Comparison of ENCODE assay signal across 2 cellular contexts in the genomic region with DNA sequence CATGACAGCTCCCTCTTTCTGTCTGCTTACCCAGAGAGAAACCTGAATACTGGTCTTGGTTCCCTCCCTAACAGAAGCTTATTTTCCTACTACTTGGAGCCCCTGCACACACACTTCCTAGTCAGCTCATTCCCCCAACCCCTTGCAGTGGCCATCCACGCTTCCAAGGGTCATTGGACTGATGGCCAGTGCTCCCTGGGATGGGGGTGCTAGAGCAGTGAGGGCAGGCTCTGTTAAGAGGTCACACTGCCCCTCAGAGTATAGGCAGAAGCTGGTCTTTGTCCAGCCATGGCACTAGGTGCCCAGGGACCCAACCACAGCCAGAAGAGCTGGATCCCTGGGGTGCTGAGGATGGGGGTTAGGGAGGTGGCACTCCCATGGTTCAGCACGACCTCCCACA.
TF ChIP-seq lines count a peak whose summit lies in the region.

No MANE protein-coding gene starts in this region.

TF ChIP-seq in liver, 16 proteins besides CTCF, POLR2A, EP300 and RAD21:
- TF ChIP-seq SP1 (IDR thresholded peaks at IDR 0.05), result no peak
- peak; percentile 62 to 64 for TF ChIP-seq RXRA (IDR thresholded peaks at IDR 0.05)

TF ChIP-seq in H1, 55 proteins besides CTCF, POLR2A, EP300 and RAD21:
- TF ChIP-seq CHD7 (IDR thresholded peaks at IDR 0.05; ENCODE audit: insufficient replicate concordance, low read length), result no peak
- TF ChIP-seq TEAD4 (IDR thresholded peaks at IDR 0.05; ENCODE audit: low read depth, low read length), result no peak
- TF ChIP-seq NRF1 (IDR thresholded peaks at IDR 0.05; ENCODE audit: low read depth, low read length), result no peak
- TF ChIP-seq RNF2 (IDR thresholded peaks at IDR 0.05; ENCODE audit: borderline replicate concordance, low read depth, low read length, missing control alignments, poor library complexity, severe bottlenecking), result no peak
- no peak for TF ChIP-seq SAP30 (IDR thresholded peaks at IDR 0.05; ENCODE audit: insufficient read depth, insufficient replicate concordance, low read length)
